Comparison of ENCODE assay signal across 8 cellular contexts in the genomic region with DNA sequence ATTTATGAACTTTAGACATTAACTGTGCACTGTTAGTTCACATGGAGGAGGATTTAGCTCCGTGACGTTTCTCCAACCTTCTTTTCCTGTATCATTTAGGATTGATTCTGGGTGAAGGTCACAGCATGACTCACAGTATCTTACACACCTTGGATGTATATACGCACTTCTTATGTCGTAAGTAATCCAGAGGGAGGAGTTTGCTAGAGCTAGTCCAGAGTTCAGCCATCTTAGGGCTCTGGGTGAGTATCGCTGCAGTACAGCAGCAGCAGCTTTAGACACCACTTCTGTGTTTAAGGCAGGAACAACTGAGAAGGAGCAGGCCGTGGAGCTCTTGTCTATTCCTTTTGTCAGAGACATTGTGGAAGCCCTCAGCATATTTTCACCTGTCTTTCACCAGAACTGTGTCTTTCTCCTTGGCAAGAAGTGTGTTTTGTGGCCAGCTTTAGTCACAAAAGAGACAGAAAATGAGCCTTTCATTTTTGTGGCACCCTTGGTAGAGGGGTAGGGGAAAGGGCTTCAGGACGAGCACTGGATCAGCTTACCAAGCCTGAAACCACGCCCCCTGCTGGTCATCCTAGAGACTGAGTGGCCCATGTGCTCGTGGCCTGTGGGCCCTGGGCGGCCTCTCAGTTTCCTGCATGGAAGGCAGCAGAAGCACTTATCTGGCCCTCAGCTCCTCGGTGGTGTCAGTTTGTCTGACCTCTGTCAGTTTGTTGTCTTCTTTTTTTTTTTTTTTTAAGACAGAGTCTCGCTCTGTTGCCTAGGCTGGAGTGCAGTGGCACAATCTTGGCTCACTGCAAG.
A peak's percentile ranks its signal among the peaks of the same experiment; 100 is the strongest.
DNase-seq lines count a peak whose midpoint lies in the region; ATAC-seq, FAIRE-seq and TF ChIP-seq lines count a peak whose summit lies in the region.

No MANE protein-coding gene starts in this region.

- TF ChIP-seq EP300 in stomach (IDR thresholded peaks at IDR 0.05): no peak

- H3K4me1 ChIP-seq in NT2/D1 (ENCODE audit: insufficient read depth, insufficient read length): peaks cover 9% of the 10 kb centered on the region
- peaks cover 0 to 45% (median 16%) of the 10 kb centered on the region in 4 donors for H3K4me1 ChIP-seq in stomach

- H3K36me3 Mint-ChIP-seq in activated CD8-positive, alpha-beta memory T cell treated with anti-CD3 and anti-CD28 coated beads, Interleukin-2, amount 10 ng/mL, durations not matched to agents 7 days and 5 days: no peaks in the 10 kb centered on the region
- no peaks in the 10 kb centered on the region for H3K36me3 Mint-ChIP-seq in nephron (ENCODE audit: low read depth)

- FAIRE-seq in GM18507 (lab: Jason Lieb, UNC): no peak

- H3K4me3 Mint-ChIP-seq in activated CD8-positive, alpha-beta memory T cell treated with anti-CD3 and anti-CD28 coated beads, Interleukin-2, amount 10 ng/mL, durations not matched to agents 7 days and 5 days: no peak overlapping the region
- H3K4me3 Mint-ChIP-seq in nephron: no peak overlapping the region

- 49 to 64% (median 58%) methylated on average over 12 of the region's 12 CpGs for WGBS in stomach, 5 donors

- H3K27me3 ChIP-seq in NT2/D1 (ENCODE audit: insufficient read depth, insufficient read length) (no peaks in the 10 kb centered on the region), stomach (no peaks in the 10 kb centered on the region)

- H3K4me3 ChIP-seq in NT2/D1 (ENCODE audit: insufficient read length, low read depth) (no peak overlapping the region), stomach (no peak overlapping the region)

- peak; percentile 41 for ATAC-seq in activated CD8-positive, alpha-beta memory T cell treated with anti-CD3 and anti-CD28 coated beads, Interleukin-2, amount 10 ng/mL, durations not matched to agents 7 days and 5 days
- no peak for ATAC-seq in HG03135 (IDR thresholded peaks at IDR 0.05; ENCODE audit: unreplicated experiment)

- CTCF ChIA-PET in activated CD8-positive, alpha-beta memory T cell treated with anti-CD3 and anti-CD28 coated beads, Interleukin-2, amount 10 ng/mL, durations not matched to agents 7 days and 5 days (lab: Charles Lee): interaction anchor here (0.7 to 7.4 kb wide), 68 partner anchors 9 to 681 kb away, joined by 3 to 275 read pairs (median 5); a partner anchor contains a TSS

- peak overlapping the region in 1 of 5 donors; percentile 53 for H3K27ac ChIP-seq in stomach

- no peaks in the 10 kb centered on the region for H3K27me3 Mint-ChIP-seq in activated CD8-positive, alpha-beta memory T cell treated with anti-CD3 and anti-CD28 coated beads, Interleukin-2, amount 10 ng/mL, durations not matched to agents 7 days and 5 days
- peaks cover 7% of the 10 kb centered on the region for H3K27me3 Mint-ChIP-seq in nephron (ENCODE audit: low read depth)

- intact Hi-C loops in stomach (cut with DNase I; ENCODE audit: low total_unique reads): loop anchor here (5.0 kb wide), 1 partner anchor 191 kb away; no protein-coding TSS in a partner anchor

- TF ChIP-seq CTCF in nephron (IDR thresholded peaks at IDR 0.05; ENCODE audit: unreplicated experiment in 3 of 3) (peak; percentile 65 to 69 (median 66)), stomach (IDR thresholded peaks at IDR 0.05) (peak in 4 of 7 experiments; percentile 38 to 74 (median 60))

- H3K36me3 ChIP-seq in NT2/D1 (ENCODE audit: insufficient read depth, insufficient read length, low read length): peaks cover 17% of the 10 kb centered on the region
- peaks cover 0 to 12% (median 3%) of the 10 kb centered on the region in 4 donors for H3K36me3 ChIP-seq in stomach

- DNase-seq in AG08396 (ENCODE audit: low spot score): peak; percentile 63
- DNase-seq in GM18507 (ENCODE audit: extremely low spot score, insufficient read length, low read depth): peak; percentile 22
- DNase-seq in NT2/D1 (ENCODE audit: low read depth, low spot score): peak; percentile 90
- peak; percentile 79 for DNase-seq in activated CD8-positive, alpha-beta memory T cell treated with anti-CD3 and anti-CD28 coated beads, Interleukin-2, amount 10 ng/mL, durations not matched to agents 7 days and 5 days
- DNase-seq in erythroblast (lab: John Stamatoyannopoulos, UW): peak; percentile 78 to 85
- peak; percentile 72 for DNase-seq in stomach

- H3K27ac Mint-ChIP-seq in activated CD8-positive, alpha-beta memory T cell treated with anti-CD3 and anti-CD28 coated beads, Interleukin-2, amount 10 ng/mL, durations not matched to agents 7 days and 5 days: peak overlapping the region; percentile 34
- no peak overlapping the region for H3K27ac Mint-ChIP-seq in nephron

- H3K9ac ChIP-seq in NT2/D1 (ENCODE audit: insufficient read length, low read depth): no peak overlapping the region

- H3K9me3 ChIP-seq in NT2/D1 (ENCODE audit: insufficient read depth, low read length) (no peaks in the 10 kb centered on the region), stomach (no peaks in the 10 kb centered on the region)

- TF ChIP-seq POLR2A in erythroblast (IDR thresholded peaks at IDR 0.05; ENCODE audit: low read length) (no peak), stomach (IDR thresholded peaks at IDR 0.05) (no peak)

- H3K4me1 Mint-ChIP-seq in activated CD8-positive, alpha-beta memory T cell treated with anti-CD3 and anti-CD28 coated beads, Interleukin-2, amount 10 ng/mL, durations not matched to agents 7 days and 5 days: peaks cover 7% of the 10 kb centered on the region
- peaks cover 45% of the 10 kb centered on the region for H3K4me1 Mint-ChIP-seq in nephron

- H3K9me3 Mint-ChIP-seq in activated CD8-positive, alpha-beta memory T cell treated with anti-CD3 and anti-CD28 coated beads, Interleukin-2, amount 10 ng/mL, durations not matched to agents 7 days and 5 days (ENCODE audit: low read depth): no peaks in the 10 kb centered on the region
- H3K9me3 Mint-ChIP-seq in nephron: no peaks in the 10 kb centered on the region

Comparison
In these comparisons a context has a peak if more than half of its experiments do, and no peak if none do; other contexts are left out.
1. DNase-seq: peak in every context shown above with its lines; median percentile 90 in NT2/D1; 82 in erythroblast; 79 in activated CD8-positive, alpha-beta memory T cell treated with anti-CD3 and anti-CD28 coated beads, Interleukin-2, amount 10 ng/mL, durations not matched to agents 7 days and 5 days; 72 in stomach; 63 in AG08396; 22 in GM18507.